9 cellular contexts compared by ENCODE assay signal in the genomic region with DNA sequence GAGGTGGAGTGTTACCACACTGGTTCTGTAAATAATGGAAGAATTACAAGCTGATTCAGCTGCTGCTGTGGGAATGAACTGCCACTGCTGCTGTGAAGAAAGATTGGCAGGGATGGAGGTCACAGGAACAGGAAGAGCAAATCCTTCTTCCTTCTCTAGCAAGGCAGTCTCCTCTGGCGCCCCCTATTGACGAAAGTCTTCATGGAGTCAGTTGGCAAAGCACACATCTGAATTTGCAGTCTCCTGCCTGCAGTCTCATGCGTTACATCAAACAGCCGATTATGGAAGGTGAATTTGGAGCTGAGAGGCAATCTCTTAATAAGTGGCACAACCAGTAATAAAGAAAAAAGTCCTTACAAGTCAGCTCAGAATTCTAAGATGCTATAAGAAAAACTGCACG.
DNase-seq lines count a peak whose midpoint lies in the region; ATAC-seq and TF ChIP-seq lines count a peak whose summit lies in the region.
"Had no signal": no experiment of that assay in that cellular context is flagged by ENCODE, and none has a peak within 500 bp of the region (broad histone marks: within the 10 kb centered on the region; RNA-seq: fewer than 3 reads in every experiment).

No MANE protein-coding gene starts in this region.

- H3K27me3 ChIP-seq in parathyroid adenoma (ENCODE audit: control insufficient read depth, insufficient read depth, low read length): no peaks in the 10 kb centered on the region

- no peak overlapping the region for H3K27ac ChIP-seq in 22Rv1
- H3K27ac ChIP-seq in parathyroid adenoma: no peak overlapping the region

- H3K9me3 Mint-ChIP-seq in activated CD8-positive, alpha-beta memory T cell treated with anti-CD3 and anti-CD28 coated beads, Interleukin-2, amount 10 ng/mL, durations not matched to agents 7 days and 5 days (ENCODE audit: low read depth): peaks cover 2% of the 10 kb centered on the region

- DNase-seq in GM13977 (ENCODE audit: low spot score) (peak; percentile 15), OCI-M1 (lab: John Stamatoyannopoulos, UW) (peak; percentile 80), fibroblast of gingiva (ENCODE audit: low read depth) (peak; percentile 54)
- no peak for DNase-seq in activated CD8-positive, alpha-beta memory T cell treated with anti-CD3 and anti-CD28 coated beads, Interleukin-2, amount 10 ng/mL, durations not matched to agents 7 days and 5 days

- CTCF ChIA-PET in activated CD8-positive, alpha-beta memory T cell treated with anti-CD3 and anti-CD28 coated beads, Interleukin-2, amount 10 ng/mL, durations not matched to agents 7 days and 5 days (lab: Charles Lee): no interaction called here

- peak overlapping the region; percentile 39 for H2AFZ ChIP-seq in parathyroid adenoma

- no peaks in the 10 kb centered on the region for H3K4me1 ChIP-seq in parathyroid adenoma

- no peaks in the 10 kb centered on the region for H3K79me2 ChIP-seq in parathyroid adenoma

- in situ Hi-C loops in GM13977 (cut with MboI; ENCODE audit: low pct_unique_long_range_greater_than_20kb, low sequenced_read_pairs, unreplicated experiment): no loop called here

- H3K4me3 ChIP-seq in parathyroid adenoma (ENCODE audit: low read depth, low read length): no peak overlapping the region

- TF ChIP-seq CTCF in 22Rv1 (IDR thresholded peaks at IDR 0.05) (peak; percentile 88), GM13977 (IDR thresholded peaks at IDR 0.05; ENCODE audit: extremely low read depth, insufficient read depth, missing control alignments) (peak; percentile 46), parathyroid adenoma (IDR thresholded peaks at IDR 0.05) (peak; percentile 63)

- no peak overlapping the region for H3K4me3 Mint-ChIP-seq in activated CD8-positive, alpha-beta memory T cell treated with anti-CD3 and anti-CD28 coated beads, Interleukin-2, amount 10 ng/mL, durations not matched to agents 7 days and 5 days
- H3K4me3 Mint-ChIP-seq: activated naive CD8-positive, alpha-beta T cell had no signal

- no peaks in the 10 kb centered on the region for H3K4me1 Mint-ChIP-seq in activated CD8-positive, alpha-beta memory T cell treated with anti-CD3 and anti-CD28 coated beads, Interleukin-2, amount 10 ng/mL, durations not matched to agents 7 days and 5 days

- H3K27ac Mint-ChIP-seq in activated CD8-positive, alpha-beta memory T cell treated with anti-CD3 and anti-CD28 coated beads, Interleukin-2, amount 10 ng/mL, durations not matched to agents 7 days and 5 days: no peak overlapping the region
- H3K27ac Mint-ChIP-seq: activated naive CD8-positive, alpha-beta T cell had no signal

- H3K36me3 Mint-ChIP-seq in activated CD8-positive, alpha-beta memory T cell treated with anti-CD3 and anti-CD28 coated beads, Interleukin-2, amount 10 ng/mL, durations not matched to agents 7 days and 5 days: no peaks in the 10 kb centered on the region
- H3K36me3 Mint-ChIP-seq: activated naive CD8-positive, alpha-beta T cell had no signal

- H3K27me3 Mint-ChIP-seq in activated CD8-positive, alpha-beta memory T cell treated with anti-CD3 and anti-CD28 coated beads, Interleukin-2, amount 10 ng/mL, durations not matched to agents 7 days and 5 days: no peaks in the 10 kb centered on the region
- H3K27me3 Mint-ChIP-seq: activated naive CD8-positive, alpha-beta T cell had no signal

- no peaks in the 10 kb centered on the region for H3K9me3 ChIP-seq in parathyroid adenoma (ENCODE audit: control insufficient read depth, low read length)

- H3K36me3 ChIP-seq in parathyroid adenoma (ENCODE audit: control insufficient read depth, insufficient read depth, low read length): no peaks in the 10 kb centered on the region

- H3K9ac ChIP-seq in parathyroid adenoma: no peak overlapping the region

- ATAC-seq in esophagus mucosa (no peak), GM21381 (IDR thresholded peaks at IDR 0.05; ENCODE audit: unreplicated experiment) (no peak)
- ATAC-seq in activated CD8-positive, alpha-beta memory T cell treated with anti-CD3 and anti-CD28 coated beads, Interleukin-2, amount 10 ng/mL, durations not matched to agents 7 days and 5 days: no peak

- no peak overlapping the region for H3K4me2 ChIP-seq in parathyroid adenoma (ENCODE audit: low read length)
